In the genomic region with DNA sequence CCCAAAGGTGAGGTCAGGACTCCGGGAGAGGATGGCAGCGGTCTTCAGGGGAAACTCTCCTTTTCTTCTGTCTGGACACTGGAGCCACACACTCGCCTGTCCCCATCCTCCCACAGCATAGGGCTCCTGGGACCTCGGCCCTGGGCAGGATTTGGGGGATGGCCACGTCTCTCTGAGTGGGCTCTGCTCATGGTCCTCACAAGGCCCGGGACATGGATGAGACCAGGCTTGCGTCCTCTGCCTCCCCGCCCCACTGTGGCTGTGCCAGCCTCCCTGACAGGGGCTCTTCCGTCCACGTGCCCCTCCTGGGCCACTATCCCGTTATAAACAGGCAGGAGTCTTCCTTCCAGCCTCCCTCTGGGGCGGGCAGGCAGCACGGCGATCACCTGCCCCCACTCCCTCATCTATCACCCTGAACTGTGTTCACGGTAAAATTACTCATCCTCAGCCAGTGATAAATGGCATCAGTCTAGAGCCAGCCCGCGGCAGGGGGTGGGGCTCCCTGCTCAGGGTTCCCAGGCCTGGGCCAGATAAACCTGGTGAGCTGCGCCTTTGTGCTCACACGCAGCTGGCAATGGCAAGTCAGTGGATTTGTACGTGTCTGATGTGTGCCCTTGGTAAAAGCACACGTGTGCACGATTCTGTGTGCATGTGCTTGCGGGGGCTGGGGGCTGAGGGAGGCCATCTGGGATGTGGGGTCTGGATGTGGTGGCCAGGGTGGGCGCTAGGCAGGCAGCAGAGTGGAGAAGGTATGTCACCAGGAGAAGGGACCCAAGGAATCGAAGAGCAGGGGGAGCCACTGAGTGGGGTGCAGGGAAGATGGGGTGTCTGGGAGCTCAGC, we compare ENCODE assay signal across 1 cellular context.
A peak's percentile ranks its signal among the peaks of the same experiment; 100 is the strongest.
TF ChIP-seq lines count a peak whose summit lies in the region.

No MANE protein-coding gene starts in this region.

TF ChIP-seq in HEK293, 187 proteins besides CTCF, POLR2A, EP300 and RAD21 (continued from another document and continues in another):
- peak; percentile 97 for TF ChIP-seq ZNF398 (tag by site-specific recombination; IDR thresholded peaks at IDR 0.05)
- peak; percentile 88 for TF ChIP-seq SP7 (tag by site-specific recombination; IDR thresholded peaks at IDR 0.05)
- no peak for TF ChIP-seq ZNF530 (tag by site-specific recombination; IDR thresholded peaks at IDR 0.05; ENCODE audit: low read depth)
- TF ChIP-seq, protein P1, sequence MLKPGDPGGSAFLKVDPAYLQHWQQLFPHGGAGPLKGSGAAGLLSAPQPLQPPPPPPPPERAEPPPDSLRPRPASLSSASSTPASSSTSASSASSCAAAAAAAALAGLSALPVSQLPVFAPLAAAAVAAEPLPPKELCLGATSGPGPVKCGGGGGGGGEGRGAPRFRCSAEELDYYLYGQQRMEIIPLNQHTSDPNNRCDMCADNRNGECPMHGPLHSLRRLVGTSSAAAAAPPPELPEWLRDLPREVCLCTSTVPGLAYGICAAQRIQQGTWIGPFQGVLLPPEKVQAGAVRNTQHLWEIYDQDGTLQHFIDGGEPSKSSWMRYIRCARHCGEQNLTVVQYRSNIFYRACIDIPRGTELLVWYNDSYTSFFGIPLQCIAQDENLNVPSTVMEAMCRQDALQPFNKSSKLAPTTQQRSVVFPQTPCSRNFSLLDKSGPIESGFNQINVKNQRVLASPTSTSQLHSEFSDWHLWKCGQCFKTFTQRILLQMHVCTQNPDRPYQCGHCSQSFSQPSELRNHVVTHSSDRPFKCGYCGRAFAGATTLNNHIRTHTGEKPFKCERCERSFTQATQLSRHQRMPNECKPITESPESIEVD (tag by site-specific recombination; IDR thresholded peaks at IDR 0.05), result no peak
- no peak for TF ChIP-seq PRDM4 (tag by site-specific recombination; IDR thresholded peaks at IDR 0.05)
- peak; percentile 96 for TF ChIP-seq ZIC2 (tag by site-specific recombination; IDR thresholded peaks at IDR 0.05)
- TF ChIP-seq ZNF48 (tag by site-specific recombination; IDR thresholded peaks at IDR 0.05), result no peak
- peak; percentile 90 for TF ChIP-seq GLIS1 (tag by site-specific recombination; IDR thresholded peaks at IDR 0.05)
- TF ChIP-seq OVOL3 (tag by site-specific recombination; IDR thresholded peaks at IDR 0.05), result peak; percentile 58; the same call in 1 of the 2 replicates
- TF ChIP-seq, protein P2, sequence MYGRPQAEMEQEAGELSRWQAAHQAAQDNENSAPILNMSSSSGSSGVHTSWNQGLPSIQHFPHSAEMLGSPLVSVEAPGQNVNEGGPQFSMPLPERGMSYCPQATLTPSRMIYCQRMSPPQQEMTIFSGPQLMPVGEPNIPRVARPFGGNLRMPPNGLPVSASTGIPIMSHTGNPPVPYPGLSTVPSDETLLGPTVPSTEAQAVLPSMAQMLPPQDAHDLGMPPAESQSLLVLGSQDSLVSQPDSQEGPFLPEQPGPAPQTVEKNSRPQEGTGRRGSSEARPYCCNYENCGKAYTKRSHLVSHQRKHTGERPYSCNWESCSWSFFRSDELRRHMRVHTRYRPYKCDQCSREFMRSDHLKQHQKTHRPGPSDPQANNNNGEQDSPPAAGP (tag by site-specific recombination; IDR thresholded peaks at IDR 0.05), result peak; percentile 83
- TF ChIP-seq ZNF621 (tag by site-specific recombination; IDR thresholded peaks at IDR 0.05), result no peak
- TF ChIP-seq WT1 (tag by site-specific recombination; IDR thresholded peaks at IDR 0.05), result peak; percentile 85
- no peak for TF ChIP-seq ZNF704 (tag by site-specific recombination; IDR thresholded peaks at IDR 0.05)
- peak; percentile 84 for TF ChIP-seq PATZ1 (tag by site-specific recombination; IDR thresholded peaks at IDR 0.05)
- peak; percentile 63; the same call in 1 of the 2 replicates for TF ChIP-seq ZNF843 (tag by site-specific recombination; IDR thresholded peaks at IDR 0.05)
- TF ChIP-seq ZNF426 (tag by site-specific recombination; IDR thresholded peaks at IDR 0.05), result no peak
- TF ChIP-seq ZNF184 (tag by site-specific recombination; IDR thresholded peaks at IDR 0.05), result no peak
- peak; percentile 99 for TF ChIP-seq ZNF121 (tag by site-specific recombination; IDR thresholded peaks at IDR 0.05)
- TF ChIP-seq, protein P3, sequence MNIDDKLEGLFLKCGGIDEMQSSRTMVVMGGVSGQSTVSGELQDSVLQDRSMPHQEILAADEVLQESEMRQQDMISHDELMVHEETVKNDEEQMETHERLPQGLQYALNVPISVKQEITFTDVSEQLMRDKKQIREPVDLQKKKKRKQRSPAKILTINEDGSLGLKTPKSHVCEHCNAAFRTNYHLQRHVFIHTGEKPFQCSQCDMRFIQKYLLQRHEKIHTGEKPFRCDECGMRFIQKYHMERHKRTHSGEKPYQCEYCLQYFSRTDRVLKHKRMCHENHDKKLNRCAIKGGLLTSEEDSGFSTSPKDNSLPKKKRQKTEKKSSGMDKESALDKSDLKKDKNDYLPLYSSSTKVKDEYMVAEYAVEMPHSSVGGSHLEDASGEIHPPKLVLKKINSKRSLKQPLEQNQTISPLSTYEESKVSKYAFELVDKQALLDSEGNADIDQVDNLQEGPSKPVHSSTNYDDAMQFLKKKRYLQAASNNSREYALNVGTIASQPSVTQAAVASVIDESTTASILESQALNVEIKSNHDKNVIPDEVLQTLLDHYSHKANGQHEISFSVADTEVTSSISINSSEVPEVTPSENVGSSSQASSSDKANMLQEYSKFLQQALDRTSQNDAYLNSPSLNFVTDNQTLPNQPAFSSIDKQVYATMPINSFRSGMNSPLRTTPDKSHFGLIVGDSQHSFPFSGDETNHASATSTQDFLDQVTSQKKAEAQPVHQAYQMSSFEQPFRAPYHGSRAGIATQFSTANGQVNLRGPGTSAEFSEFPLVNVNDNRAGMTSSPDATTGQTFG (tag by site-specific recombination; IDR thresholded peaks at IDR 0.05; ENCODE audit: borderline replicate concordance), result no peak
- no peak for TF ChIP-seq ZNF544 (tag by site-specific recombination; IDR thresholded peaks at IDR 0.05)
- no peak for TF ChIP-seq BCL11B (tag by site-specific recombination; IDR thresholded peaks at IDR 0.05; ENCODE audit: low read depth)
- TF ChIP-seq, protein P4, sequence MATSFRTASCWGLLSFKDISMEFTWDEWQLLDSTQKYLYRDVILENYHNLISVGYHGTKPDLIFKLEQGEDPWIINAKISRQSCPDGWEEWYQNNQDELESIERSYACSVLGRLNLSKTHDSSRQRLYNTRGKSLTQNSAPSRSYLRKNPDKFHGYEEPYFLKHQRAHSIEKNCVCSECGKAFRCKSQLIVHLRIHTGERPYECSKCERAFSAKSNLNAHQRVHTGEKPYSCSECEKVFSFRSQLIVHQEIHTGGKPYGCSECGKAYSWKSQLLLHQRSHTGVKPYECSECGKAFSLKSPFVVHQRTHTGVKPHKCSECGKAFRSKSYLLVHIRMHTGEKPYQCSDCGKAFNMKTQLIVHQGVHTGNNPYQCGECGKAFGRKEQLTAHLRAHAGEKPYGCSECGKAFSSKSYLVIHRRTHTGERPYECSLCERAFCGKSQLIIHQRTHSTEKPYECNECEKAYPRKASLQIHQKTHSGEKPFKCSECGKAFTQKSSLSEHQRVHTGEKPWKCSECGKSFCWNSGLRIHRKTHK (tag by site-specific recombination; IDR thresholded peaks at IDR 0.05), result no peak
- TF ChIP-seq, protein P5, sequence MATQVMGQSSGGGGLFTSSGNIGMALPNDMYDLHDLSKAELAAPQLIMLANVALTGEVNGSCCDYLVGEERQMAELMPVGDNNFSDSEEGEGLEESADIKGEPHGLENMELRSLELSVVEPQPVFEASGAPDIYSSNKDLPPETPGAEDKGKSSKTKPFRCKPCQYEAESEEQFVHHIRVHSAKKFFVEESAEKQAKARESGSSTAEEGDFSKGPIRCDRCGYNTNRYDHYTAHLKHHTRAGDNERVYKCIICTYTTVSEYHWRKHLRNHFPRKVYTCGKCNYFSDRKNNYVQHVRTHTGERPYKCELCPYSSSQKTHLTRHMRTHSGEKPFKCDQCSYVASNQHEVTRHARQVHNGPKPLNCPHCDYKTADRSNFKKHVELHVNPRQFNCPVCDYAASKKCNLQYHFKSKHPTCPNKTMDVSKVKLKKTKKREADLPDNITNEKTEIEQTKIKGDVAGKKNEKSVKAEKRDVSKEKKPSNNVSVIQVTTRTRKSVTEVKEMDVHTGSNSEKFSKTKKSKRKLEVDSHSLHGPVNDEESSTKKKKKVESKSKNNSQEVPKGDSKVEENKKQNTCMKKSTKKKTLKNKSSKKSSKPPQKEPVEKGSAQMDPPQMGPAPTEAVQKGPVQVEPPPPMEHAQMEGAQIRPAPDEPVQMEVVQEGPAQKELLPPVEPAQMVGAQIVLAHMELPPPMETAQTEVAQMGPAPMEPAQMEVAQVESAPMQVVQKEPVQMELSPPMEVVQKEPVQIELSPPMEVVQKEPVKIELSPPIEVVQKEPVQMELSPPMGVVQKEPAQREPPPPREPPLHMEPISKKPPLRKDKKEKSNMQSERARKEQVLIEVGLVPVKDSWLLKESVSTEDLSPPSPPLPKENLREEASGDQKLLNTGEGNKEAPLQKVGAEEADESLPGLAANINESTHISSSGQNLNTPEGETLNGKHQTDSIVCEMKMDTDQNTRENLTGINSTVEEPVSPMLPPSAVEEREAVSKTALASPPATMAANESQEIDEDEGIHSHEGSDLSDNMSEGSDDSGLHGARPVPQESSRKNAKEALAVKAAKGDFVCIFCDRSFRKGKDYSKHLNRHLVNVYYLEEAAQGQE (tag by site-specific recombination; IDR thresholded peaks at IDR 0.05), result no peak
- peak; percentile 73 for TF ChIP-seq SP2 (tag by site-specific recombination; IDR thresholded peaks at IDR 0.05)
- TF ChIP-seq ZNF23 (tag by site-specific recombination; IDR thresholded peaks at IDR 0.05; ENCODE audit: borderline replicate concordance), result no peak
- no peak for TF ChIP-seq ZNF354C (tag by site-specific recombination; IDR thresholded peaks at IDR 0.05; ENCODE audit: borderline replicate concordance, low read depth)
- TF ChIP-seq ATF2 (tag by site-specific recombination; IDR thresholded peaks at IDR 0.05; ENCODE audit: low read depth), result no peak
- peak; percentile 14; the same call in 1 of the 2 replicates for TF ChIP-seq ZNF394 (tag by site-specific recombination; IDR thresholded peaks at IDR 0.05; ENCODE audit: borderline replicate concordance)
- no peak for TF ChIP-seq ZNF292 (tag by site-specific recombination; IDR thresholded peaks at IDR 0.05; ENCODE audit: borderline replicate concordance, low read depth)
